ENCODE assay signal across 7 cellular contexts in the genomic region with DNA sequence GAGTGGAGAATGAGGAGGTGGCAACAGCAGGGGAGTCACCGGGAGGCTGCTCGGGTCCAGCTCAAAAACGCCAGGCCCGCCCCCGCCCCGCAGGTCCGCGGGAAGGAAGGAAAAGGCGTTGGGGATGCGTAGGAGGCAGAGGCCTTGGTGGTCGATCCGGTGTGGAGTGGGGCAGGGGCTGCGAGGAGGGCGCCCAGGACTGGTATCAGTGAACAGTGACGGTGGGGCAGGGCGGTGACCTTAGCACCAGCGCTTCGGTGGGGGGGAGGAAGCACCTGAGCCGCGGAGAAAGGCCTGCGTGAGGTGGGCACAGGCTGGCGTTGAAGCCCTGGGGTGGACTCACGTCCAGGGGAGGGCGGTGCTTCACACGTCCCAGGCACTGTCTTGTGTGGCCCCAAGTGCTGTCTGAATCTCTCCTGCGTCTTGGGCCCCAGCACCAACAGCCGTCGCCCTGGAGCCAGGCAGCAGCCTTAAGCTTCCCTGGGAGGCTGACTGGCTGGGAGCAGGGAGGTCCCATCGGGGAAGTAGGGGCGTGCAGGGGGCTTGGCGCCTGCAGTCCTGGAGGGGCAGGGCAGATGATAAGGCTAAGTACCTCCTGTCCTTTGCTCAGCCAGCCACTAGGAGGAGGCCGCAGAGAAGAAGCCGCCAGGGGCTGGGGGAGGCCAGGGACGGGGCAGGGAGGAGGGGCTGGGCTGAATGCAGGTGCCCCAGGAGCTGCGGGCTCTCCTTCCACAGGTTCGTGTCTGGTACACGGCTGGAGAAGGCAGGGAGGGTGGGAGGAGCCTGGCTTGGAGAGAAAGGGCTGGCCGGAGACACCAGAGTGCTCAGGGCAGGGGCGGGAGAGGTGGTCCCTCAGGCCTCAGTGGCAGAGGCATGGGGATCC. TPM values are rescaled to one million over a fixed set of nuclear protein-coding genes. Genes with fewer than 3 reads are reported as not detected.
DNase-seq lines count a peak whose midpoint lies in the region; ATAC-seq, FAIRE-seq and TF ChIP-seq lines count a peak whose summit lies in the region.

No MANE protein-coding gene starts in this region.

- peak overlapping the region in 1 of 2 experiments; percentile 54 for H3K23ac ChIP-seq in mesenchymal stem cell (ENCODE audit: low read length in 2 of 2)

- peak overlapping the region; percentile 67 to 90 for H3K18ac ChIP-seq in mesenchymal stem cell (ENCODE audit: low read depth in 1 of 2, low read length in 2 of 2)

- peaks cover 14% of the 10 kb centered on the region for H3K27me3 Mint-ChIP-seq in stimulated activated naive CD8-positive, alpha-beta T cell treated with anti-CD3 and anti-CD28 coated beads, Interleukin-15, Interleukin-2, amounts not matched to agents 100 ng/mL and 50 ng/mL, for 24 hours

- peak overlapping the region in 1 of 2 experiments; percentile 89 for H3K14ac ChIP-seq in mesenchymal stem cell (ENCODE audit: low read length in 2 of 2)

- peak; percentile 59 to 75 for ATAC-seq in activated CD4-positive, CD25-positive, alpha-beta regulatory T cell treated with anti-CD3 and anti-CD28 coated beads, Interleukin-2, amount 50 U/mL, for 24 hours
- ATAC-seq in GM18873 (IDR thresholded peaks at IDR 0.05; ENCODE audit: low FRiP score, unreplicated experiment): no peak

- peak overlapping the region; percentile 86 for H3K4me2 ChIP-seq in mesenchymal stem cell (ENCODE audit: low read length, poor library complexity, severe bottlenecking)

- no peak overlapping the region for H2BK120ac ChIP-seq in mesenchymal stem cell (ENCODE audit: low read depth, low read length)

- peak overlapping the region in 1 of 2 experiments; percentile 84 for H2BK12ac ChIP-seq in mesenchymal stem cell (ENCODE audit: low read length in 2 of 2)

- peak overlapping the region; percentile 16 for H2AK5ac ChIP-seq in mesenchymal stem cell (ENCODE audit: low read length, severe bottlenecking)

- H3K9me3 Mint-ChIP-seq in stimulated activated naive CD8-positive, alpha-beta T cell treated with anti-CD3 and anti-CD28 coated beads, Interleukin-15, Interleukin-2, amounts not matched to agents 100 ng/mL and 50 ng/mL, for 24 hours: peaks cover 9% of the 10 kb centered on the region

- H2BK15ac ChIP-seq in mesenchymal stem cell (ENCODE audit: low read depth, poor library complexity, severe bottlenecking): peak overlapping the region; percentile 61

- H3K4me3 ChIP-seq in duodenal mucosa (ENCODE audit: low read depth in 1 of 2, low read length in 2 of 2) (peak overlapping the region; percentile 69 to 73), mesenchymal stem cell (ENCODE audit: insufficient read depth in 1 of 2, low read depth in 1 of 2, low read length in 2 of 2) (peak overlapping the region; percentile 50 to 58)

- H3K36me3 ChIP-seq in duodenal mucosa (ENCODE audit: control insufficient read depth in 1 of 2, insufficient read depth in 2 of 2, low read length in 2 of 2) (no peaks in the 10 kb centered on the region), mesenchymal stem cell (ENCODE audit: control insufficient read depth in 1 of 2, insufficient read depth in 2 of 2, low read depth in 1 of 2, low read length in 2 of 2) (no peaks in the 10 kb centered on the region)

- H3K4me3 Mint-ChIP-seq in stimulated activated naive CD8-positive, alpha-beta T cell treated with anti-CD3 and anti-CD28 coated beads, Interleukin-15, Interleukin-2, amounts not matched to agents 100 ng/mL and 50 ng/mL, for 24 hours: peak overlapping the region; percentile 65

- H4K91ac ChIP-seq in mesenchymal stem cell (ENCODE audit: low read length): peak overlapping the region; percentile 74

- FAIRE-seq in GM12892 (lab: Jason Lieb, UNC): peak; percentile 9

- no peak for DNase-seq in GM12892 (ENCODE audit: insufficient read length)
- peak; percentile 29 for DNase-seq in NCI-H2107 treated with DMSO at 0.1 percent for 48 hours (lab: John Stamatoyannopoulos, UW; ENCODE audit: unreplicated experiment)
- peak; percentile 77 for DNase-seq in mesenchymal stem cell

- no peak overlapping the region for H2BK5ac ChIP-seq in mesenchymal stem cell (ENCODE audit: low read depth, low read length, poor library complexity, severe bottlenecking)

- H3K4me1 ChIP-seq in duodenal mucosa (ENCODE audit: control insufficient read depth in 1 of 2, insufficient read depth in 2 of 2, low read length in 2 of 2) (peaks cover 8 to 19% of the 10 kb centered on the region in 2 donors), mesenchymal stem cell (ENCODE audit: control insufficient read depth, insufficient read depth, low read depth, low read length) (peaks cover 20% of the 10 kb centered on the region)

- TF ChIP-seq POLR2A in GM12892 (IDR thresholded peaks at IDR 0.05; ENCODE audit: low read depth, low read length): no peak

- no peak overlapping the region for H3K27ac ChIP-seq in duodenal mucosa (ENCODE audit: low read depth, low read length)
- H3K27ac ChIP-seq in mesenchymal stem cell (ENCODE audit: low read length, poor library complexity, severe bottlenecking): no peak overlapping the region

- WGBS in mesenchymal stem cell: 10% methylated on average over 39 of the region's 39 CpGs

- H3K79me1 ChIP-seq in mesenchymal stem cell (replicated peaks; ENCODE audit: low read length, poor library complexity, severe bottlenecking): peaks cover 2% of the 10 kb centered on the region

- H3K27ac Mint-ChIP-seq in stimulated activated naive CD8-positive, alpha-beta T cell treated with anti-CD3 and anti-CD28 coated beads, Interleukin-15, Interleukin-2, amounts not matched to agents 100 ng/mL and 50 ng/mL, for 24 hours: no peak overlapping the region

- H3K9me3 ChIP-seq in duodenal mucosa (ENCODE audit: control insufficient read depth in 1 of 2, low read length in 2 of 2) (no peaks in the 10 kb centered on the region), mesenchymal stem cell (ENCODE audit: control insufficient read depth, low read length) (peaks cover 4% of the 10 kb centered on the region)

- H4K8ac ChIP-seq in mesenchymal stem cell (ENCODE audit: low read length): peak overlapping the region; percentile 89

- peak overlapping the region; percentile 60 for H2AFZ ChIP-seq in mesenchymal stem cell (ENCODE audit: low read depth, low read length)

- peaks cover 22% of the 10 kb centered on the region for H3K4me1 Mint-ChIP-seq in stimulated activated naive CD8-positive, alpha-beta T cell treated with anti-CD3 and anti-CD28 coated beads, Interleukin-15, Interleukin-2, amounts not matched to agents 100 ng/mL and 50 ng/mL, for 24 hours (ENCODE audit: low read depth)

- H3K36me3 Mint-ChIP-seq in stimulated activated naive CD8-positive, alpha-beta T cell treated with anti-CD3 and anti-CD28 coated beads, Interleukin-15, Interleukin-2, amounts not matched to agents 100 ng/mL and 50 ng/mL, for 24 hours (ENCODE audit: low read depth): peaks cover 7% of the 10 kb centered on the region

- H3K27me3 ChIP-seq in duodenal mucosa (ENCODE audit: control insufficient read depth in 1 of 2, insufficient read depth in 2 of 2, low read length in 2 of 2) (peaks cover 5 to 6% of the 10 kb centered on the region in 2 donors), mesenchymal stem cell (ENCODE audit: control insufficient read depth in 1 of 2, insufficient read depth in 1 of 2, low read length in 2 of 2) (peaks cover 0 to 4% of the 10 kb centered on the region in 2 experiments)

- peak overlapping the region in 1 of 2 experiments; percentile 74 for H3K4ac ChIP-seq in mesenchymal stem cell (ENCODE audit: low read depth in 1 of 2, low read length in 2 of 2)

- H3K9ac ChIP-seq in duodenal mucosa (ENCODE audit: low read depth in 1 of 2, low read length in 2 of 2): peak overlapping the region; percentile 54 to 64
- peak overlapping the region; percentile 18 for H3K9ac ChIP-seq in mesenchymal stem cell (ENCODE audit: low read length)

RNA-seq across cellular contexts. Expression of a gene that starts 26.5 kb away (rescaled TPM):
- polyA plus RNA-seq in GM12892 (2012; ENCODE audit: missing spikeins): 0.13 TPM
- polyA plus RNA-seq in mesenchymal stem cell (2013, experiment 1 of 2): 1.8 TPM
- polyA plus RNA-seq in mesenchymal stem cell (2013, experiment 2 of 2): 1.6 TPM

RNA-seq across cellular contexts. Expression of a gene that starts 31.9 kb away (rescaled TPM):
- polyA plus RNA-seq in GM12892 (2012; ENCODE audit: missing spikeins): 40.7 TPM
- 106 TPM for polyA plus RNA-seq in mesenchymal stem cell (2013, experiment 1 of 2)
- polyA plus RNA-seq in mesenchymal stem cell (2013, experiment 2 of 2): 108 TPM

RNA-seq across cellular contexts. Expression of a gene that starts 37.7 kb away (rescaled TPM):
- not detected for polyA plus RNA-seq in GM12892 (2012; ENCODE audit: missing spikeins)
- 11.4 TPM for polyA plus RNA-seq in mesenchymal stem cell (2013, experiment 1 of 2)
- 11.1 TPM for polyA plus RNA-seq in mesenchymal stem cell (2013, experiment 2 of 2)
